8 cellular contexts compared by ENCODE assay signal in genomic region chr1:110630770-110631663, GRCh38. TPM values are rescaled to one million over a fixed set of nuclear protein-coding genes. Genes with fewer than 3 reads are reported as not detected.
DNase-seq lines count a peak whose midpoint lies in the region; ATAC-seq and TF ChIP-seq lines count a peak whose summit lies in the region.

No MANE protein-coding gene starts in this region.

- H3K9me3 ChIP-seq in WERI-Rb-1 (ENCODE audit: severe bottlenecking) (no peaks in the 10 kb centered on the region), breast epithelium (no peaks in the 10 kb centered on the region)

- H3K4me1 ChIP-seq in breast epithelium: no peaks in the 10 kb centered on the region

- H3K4me3 ChIP-seq in WERI-Rb-1 (ENCODE audit: low read depth, low read length) (no peak overlapping the region), breast epithelium (no peak overlapping the region)

- TF ChIP-seq CTCF in WERI-Rb-1 (IDR thresholded peaks at IDR 0.05; ENCODE audit: low read depth, low read length): peak; percentile 92
- peak; percentile 58 to 80 (median 76) for TF ChIP-seq CTCF in breast epithelium (IDR thresholded peaks at IDR 0.05)

- H3K27ac ChIP-seq in WERI-Rb-1 (no peak overlapping the region), breast epithelium (no peak overlapping the region)

- DNase-seq in AG08395 (ENCODE audit: low spot score) (peak; percentile 76), NCI-H2171 (lab: John Stamatoyannopoulos, UW) (peak; percentile 65), WERI-Rb-1 (peak; percentile 85), breast epithelium (ENCODE audit: low spot score in 2 of 2) (peak; percentile 41 to 73), kidney glomerular epithelial cell (lab: John Stamatoyannopoulos, UW) (peak; percentile 61)
- peak; percentile 79 for DNase-seq in stimulated activated CD4-positive, alpha-beta T cell treated with anti-CD3 and anti-CD28 coated beads, Interleukin-4, amount 100 ng/mL, for 48 hours (ENCODE audit: low read depth in 2 of 2)

- no peak for TF ChIP-seq POLR2A in breast epithelium (IDR thresholded peaks at IDR 0.05)

- H3K27me3 ChIP-seq in WERI-Rb-1 (ENCODE audit: insufficient read depth, low read depth, severe bottlenecking): no peaks in the 10 kb centered on the region
- H3K27me3 ChIP-seq in breast epithelium: no peaks in the 10 kb centered on the region

- intact Hi-C loops in breast epithelium (cut with DNase I; ENCODE audit: low total_unique reads): no loop called here

- ATAC-seq in GM18861 (IDR thresholded peaks at IDR 0.05; ENCODE audit: unreplicated experiment) (peak; percentile 25), HG03045 (IDR thresholded peaks at IDR 0.05; ENCODE audit: unreplicated experiment) (peak; percentile 46)

- H3K36me3 ChIP-seq in WERI-Rb-1: no peaks in the 10 kb centered on the region; the same call in 1 of the 2 replicates
- no peaks in the 10 kb centered on the region for H3K36me3 ChIP-seq in breast epithelium

RNA-seq across cellular contexts. Expression of gene KCNA2, which starts 24.9 kb away (rescaled TPM):
- total RNA-seq in breast epithelium: 10 to 100 TPM in 1 of 3 donors, under 1 TPM in 2; 0.33 to 13.8 (median 0.59) TPM

RNA-seq across cellular contexts. Expression of gene KCNA3, which starts 43.7 kb away (rescaled TPM):
- total RNA-seq in breast epithelium: 1 to 10 TPM in 2 of 3 donors, under 1 TPM in 1; 0.96 to 3.9 (median 2.2) TPM
